In genomic region chr16:89491974-89492687, GRCh38 we compare ENCODE assay signal across 2 cellular contexts.
TF ChIP-seq lines count a peak whose summit lies in the region.

No MANE protein-coding gene starts in this region.

TF ChIP-seq in IMR-90, 13 proteins besides CTCF, POLR2A, EP300 and RAD21:
- no peak for TF ChIP-seq FOS (IDR thresholded peaks at IDR 0.05; ENCODE audit: low read depth, low read length)
- no peak for TF ChIP-seq CHD1 (IDR thresholded peaks at IDR 0.05; ENCODE audit: low read depth, low read length)
- TF ChIP-seq MXI1 (IDR thresholded peaks at IDR 0.05; ENCODE audit: borderline replicate concordance, low read depth, low read length) = no peak
- no peak for TF ChIP-seq MAFK (IDR thresholded peaks at IDR 0.05; ENCODE audit: low read depth, low read length)
- TF ChIP-seq SMC3 (IDR thresholded peaks at IDR 0.05; ENCODE audit: low read depth, low read length) = no peak
- TF ChIP-seq RFX5 (IDR thresholded peaks at IDR 0.05; ENCODE audit: low read depth, low read length) = no peak
- TF ChIP-seq BHLHE40 (IDR thresholded peaks at IDR 0.05; ENCODE audit: low read depth, low read length) = no peak
- TF ChIP-seq CEBPB (IDR thresholded peaks at IDR 0.05; ENCODE audit: low read depth, low read length) = no peak

TF ChIP-seq in GM12878, 131 proteins besides CTCF, POLR2A, EP300 and RAD21:
- TF ChIP-seq SUPT20H (IDR thresholded peaks at IDR 0.05; ENCODE audit: borderline replicate concordance, control insufficient read depth, low read depth, low read length) (no peak), BCL11A (IDR thresholded peaks at IDR 0.05; ENCODE audit: low read depth, low read length) (no peak), BMI1 (IDR thresholded peaks at IDR 0.05; ENCODE audit: borderline replicate concordance) (no peak), KDM1A (IDR thresholded peaks at IDR 0.05; ENCODE audit: borderline replicate concordance) (no peak), ATF7 (IDR thresholded peaks at IDR 0.05; ENCODE audit: low read depth) (no peak), RELB (IDR thresholded peaks at IDR 0.05; ENCODE audit: low read depth) (no peak), RBBP5 (conservative IDR thresholded peaks at IDR 0.05) (no peak), SMAD1 (IDR thresholded peaks at IDR 0.05; ENCODE audit: low read depth, partially characterized antibody) (no peak), FOXK2 (IDR thresholded peaks at IDR 0.05) (no peak), ZNF687 (IDR thresholded peaks at IDR 0.05) (no peak), CHD4 (IDR thresholded peaks at IDR 0.05) (no peak), EGR1 (IDR thresholded peaks at IDR 0.05; ENCODE audit: borderline replicate concordance in 1 of 2, low read depth in 2 of 2, low read length in 2 of 2) (no peak), ZNF207 (IDR thresholded peaks at IDR 0.05; ENCODE audit: borderline replicate concordance) (no peak), FOXM1 (IDR thresholded peaks at IDR 0.05; ENCODE audit: low read depth, low read length) (no peak)
- TF ChIP-seq, protein P1, sequence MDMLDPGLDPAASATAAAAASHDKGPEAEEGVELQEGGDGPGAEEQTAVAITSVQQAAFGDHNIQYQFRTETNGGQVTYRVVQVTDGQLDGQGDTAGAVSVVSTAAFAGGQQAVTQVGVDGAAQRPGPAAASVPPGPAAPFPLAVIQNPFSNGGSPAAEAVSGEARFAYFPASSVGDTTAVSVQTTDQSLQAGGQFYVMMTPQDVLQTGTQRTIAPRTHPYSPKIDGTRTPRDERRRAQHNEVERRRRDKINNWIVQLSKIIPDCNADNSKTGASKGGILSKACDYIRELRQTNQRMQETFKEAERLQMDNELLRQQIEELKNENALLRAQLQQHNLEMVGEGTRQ (IDR thresholded peaks at IDR 0.05; ENCODE audit: borderline replicate concordance, low read depth, low read length) = no peak
- TF ChIP-seq, protein P2, sequence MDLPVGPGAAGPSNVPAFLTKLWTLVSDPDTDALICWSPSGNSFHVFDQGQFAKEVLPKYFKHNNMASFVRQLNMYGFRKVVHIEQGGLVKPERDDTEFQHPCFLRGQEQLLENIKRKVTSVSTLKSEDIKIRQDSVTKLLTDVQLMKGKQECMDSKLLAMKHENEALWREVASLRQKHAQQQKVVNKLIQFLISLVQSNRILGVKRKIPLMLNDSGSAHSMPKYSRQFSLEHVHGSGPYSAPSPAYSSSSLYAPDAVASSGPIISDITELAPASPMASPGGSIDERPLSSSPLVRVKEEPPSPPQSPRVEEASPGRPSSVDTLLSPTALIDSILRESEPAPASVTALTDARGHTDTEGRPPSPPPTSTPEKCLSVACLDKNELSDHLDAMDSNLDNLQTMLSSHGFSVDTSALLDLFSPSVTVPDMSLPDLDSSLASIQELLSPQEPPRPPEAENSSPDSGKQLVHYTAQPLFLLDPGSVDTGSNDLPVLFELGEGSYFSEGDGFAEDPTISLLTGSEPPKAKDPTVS (IDR thresholded peaks at IDR 0.05; ENCODE audit: low read depth, low read length) = no peak
TF ChIP-seq in GM12878: peak in this region for 0.
